29 cellular contexts compared by ENCODE assay signal in the genomic region with DNA sequence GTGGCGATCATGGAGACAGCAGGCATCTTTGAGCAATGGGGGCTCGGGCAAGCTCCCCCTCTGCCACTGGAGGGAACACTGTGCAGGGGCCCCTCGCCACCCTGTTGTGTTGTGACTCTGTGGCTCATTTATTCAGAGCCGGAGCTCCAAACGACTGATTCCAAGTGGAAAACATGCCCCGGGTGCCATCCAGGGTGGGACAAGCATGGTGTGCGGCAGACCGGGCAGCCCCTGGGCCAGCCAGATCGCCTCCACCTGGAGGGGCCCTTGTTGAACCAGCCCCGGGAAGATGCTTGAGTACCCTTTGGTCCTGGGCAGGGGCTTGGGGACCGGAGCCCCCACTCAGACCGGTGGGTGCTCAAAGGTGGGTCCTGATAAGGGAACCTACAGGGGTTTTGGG.
DNase-seq lines count a peak whose midpoint lies in the region; ATAC-seq, FAIRE-seq and TF ChIP-seq lines count a peak whose summit lies in the region.
"Had no signal": no experiment of that assay in that cellular context is flagged by ENCODE, and none has a peak within 500 bp of the region (broad histone marks: within the 10 kb centered on the region; RNA-seq: fewer than 3 reads in every experiment).

No MANE protein-coding gene starts in this region.

- H2BK12ac ChIP-seq in H1 (ENCODE audit: low read depth, low read length), result 0 out of 2 replicates have a peak overlapping the region, but pooled peaks have one; percentile 9

- H3K9me3 Mint-ChIP-seq in osteocyte (ENCODE audit: unreplicated experiment) (peaks cover 9% of the 10 kb centered on the region), type B pancreatic cell (no peaks in the 10 kb centered on the region)
- H3K9me3 Mint-ChIP-seq: CD4-positive, CD25-positive, alpha-beta regulatory T cell had no signal

- WGBS in H1 (ENCODE audit: extremely low coverage in 1 of 2, insufficient coverage in 1 of 2, insufficient read length in 1 of 2, insufficient replicate concordance in 2 of 2, low coverage in 1 of 2, low lambda C conversion rate in 2 of 2, missing lambda C conversion rate in 1 of 2), 2 experiments, result 94% methylated on average over 12 of the region's 12 CpGs; no CpG with 5 or more reads in 1 of the 2 experiments
- 83 to 91% (median 88%) methylated on average over 5 to 12 of the region's 12 CpGs for WGBS in heart left ventricle, 4 donors

- POLR2A ChIA-PET in H1 (lab: Charles Lee; ENCODE audit: partially characterized antibody), result no interaction called here

- CTCF ChIA-PET in H1 (lab: Charles Lee; ENCODE audit: partially characterized antibody), result interaction anchor here (2.4 kb wide), 1 partner anchor 78 kb away, joined by 11 read pairs; no protein-coding TSS in a partner anchor

- no peak overlapping the region for H4K5ac ChIP-seq in H1 (ENCODE audit: insufficient read length, low read depth, low read length)

- no peaks in the 10 kb centered on the region for H3K4me1 ChIP-seq in RWPE2 (ENCODE audit: insufficient read depth, poor library complexity, severe bottlenecking)
- H3K4me1 ChIP-seq in H1 (replicated peaks in 1 of 4; ENCODE audit: control insufficient read depth in 3 of 4, insufficient read depth in 4 of 4, low read length in 3 of 4), result no peaks in the 10 kb centered on the region; a peak in 1 of 7 replicates
- H3K4me1 ChIP-seq in heart left ventricle, result no peaks in the 10 kb centered on the region
- H3K4me1 ChIP-seq: BE2C had no signal

- H3K14ac ChIP-seq in H1 (ENCODE audit: insufficient read length), result no peak overlapping the region

- H3K56ac ChIP-seq in H1 (replicated peaks; ENCODE audit: insufficient read length, low read depth, low read length), result no peak overlapping the region

- no peak overlapping the region for H3K4ac ChIP-seq in H1 (replicated peaks; ENCODE audit: insufficient read length, low read depth, low read length)

- H3K79me2 ChIP-seq in H1 (ENCODE audit: control insufficient read depth in 1 of 2, insufficient read depth in 2 of 2, low read length in 2 of 2), result no peaks in the 10 kb centered on the region

- H3K9me3 ChIP-seq in RWPE2 (ENCODE audit: severe bottlenecking) (no peaks in the 10 kb centered on the region), H1 (ENCODE audit: insufficient read depth in 2 of 2, low read depth in 1 of 2, low read length in 1 of 2) (peaks cover 0 to under 1% of the 10 kb centered on the region in 2 experiments; a peak in 1 of 4 replicates), heart left ventricle (peaks cover 0 to 2% (median 0%) of the 10 kb centered on the region in 12 donors)
- H3K9me3 ChIP-seq: BE2C had no signal

- H3K4me3 ChIP-seq in RWPE2 (ENCODE audit: severe bottlenecking) (no peak overlapping the region), H1 (ENCODE audit: extremely low read depth in 1 of 4, insufficient read depth in 2 of 4, low read depth in 3 of 4, low read length in 4 of 4) (no peak overlapping the region), heart left ventricle (no peak overlapping the region)
- H3K4me3 ChIP-seq: BLaER1, GM12878 had no signal

- H3K4me1 Mint-ChIP-seq in osteocyte (ENCODE audit: unreplicated experiment), result no peaks in the 10 kb centered on the region
- H3K4me1 Mint-ChIP-seq in type B pancreatic cell (ENCODE audit: unreplicated experiment), result no peaks in the 10 kb centered on the region
- H3K4me1 Mint-ChIP-seq: CD14-positive monocyte; CD4-positive, alpha-beta memory T cell; CD4-positive, CD25-positive, alpha-beta regulatory T cell; CD8-positive, alpha-beta memory T cell had no signal

- no peak overlapping the region for H2BK20ac ChIP-seq in H1 (ENCODE audit: low read length)

- ATAC-seq in RWPE2 (ENCODE audit: low read depth), result no peak
- ATAC-seq in heart left ventricle, result no peak
- ATAC-seq: GM12878 had no signal

- H4K91ac ChIP-seq in H1 (replicated peaks; ENCODE audit: insufficient read length, low read length), result no peak overlapping the region

- no peaks in the 10 kb centered on the region for H4K20me1 ChIP-seq in H1 (replicated peaks in 1 of 2; ENCODE audit: control insufficient read depth in 1 of 2, insufficient read depth in 2 of 2, low read length in 2 of 2)
- H4K20me1 ChIP-seq: BLaER1 had no signal

- H3K27ac Mint-ChIP-seq in osteocyte (ENCODE audit: unreplicated experiment) (no peak overlapping the region), type B pancreatic cell (no peak overlapping the region)
- H3K27ac Mint-ChIP-seq: CD14-positive monocyte; CD4-positive, alpha-beta memory T cell; CD4-positive, CD25-positive, alpha-beta regulatory T cell; CD8-positive, alpha-beta memory T cell had no signal

- no peak overlapping the region for H3K23ac ChIP-seq in H1 (ENCODE audit: insufficient read length)

- H3K27ac ChIP-seq in RWPE2 (ENCODE audit: poor library complexity, severe bottlenecking) (no peak overlapping the region), H1 (ENCODE audit: low read depth, low read length) (no peak overlapping the region), heart left ventricle (no peak overlapping the region)

- no peak overlapping the region for H2AFZ ChIP-seq in H1 (ENCODE audit: low read length)

- H3K4me3 Mint-ChIP-seq in osteocyte (ENCODE audit: unreplicated experiment), result no peak overlapping the region
- no peak overlapping the region for H3K4me3 Mint-ChIP-seq in type B pancreatic cell
- H3K4me3 Mint-ChIP-seq: CD14-positive monocyte; CD4-positive, alpha-beta memory T cell; CD4-positive, CD25-positive, alpha-beta regulatory T cell; CD8-positive, alpha-beta memory T cell had no signal

- H2AK5ac ChIP-seq in H1 (ENCODE audit: low read depth, low read length), result no peak overlapping the region

- TF ChIP-seq CTCF in RWPE2 (IDR thresholded peaks at IDR 0.05; ENCODE audit: poor library complexity, severe bottlenecking) (no peak), H1 (IDR thresholded peaks at IDR 0.05; ENCODE audit: control extremely low read depth in 1 of 3, insufficient read depth in 1 of 3, low read depth in 1 of 3, low read length in 3 of 3) (no peak), osteocyte (IDR thresholded peaks at IDR 0.05) (no peak), type B pancreatic cell (conservative IDR thresholded peaks at IDR 0.05) (no peak), heart left ventricle (IDR thresholded peaks at IDR 0.05) (no peak)

- intact Hi-C loops in heart left ventricle (cut with DNase I), result no loop called here

- no peaks in the 10 kb centered on the region for H3K23me2 ChIP-seq in H1 (ENCODE audit: low read depth, low read length)

- TF ChIP-seq POLR2A in H1 (IDR thresholded peaks at IDR 0.05; ENCODE audit: control extremely low read depth in 1 of 2, low read depth in 2 of 2, low read length in 2 of 2) (no peak), heart left ventricle (IDR thresholded peaks at IDR 0.05) (no peak)

- no peak overlapping the region for H3K4me2 ChIP-seq in H1 (ENCODE audit: insufficient read depth in 1 of 2, low read depth in 2 of 2, low read length in 2 of 2)

- no peak overlapping the region for H3K18ac ChIP-seq in H1 (ENCODE audit: extremely low read depth, low read length)

- H3K27me3 ChIP-seq in RWPE2 (ENCODE audit: insufficient read depth, poor library complexity, severe bottlenecking) (no peaks in the 10 kb centered on the region), H1 (replicated peaks in 1 of 4; ENCODE audit: control insufficient read depth in 3 of 4, extremely low read depth in 1 of 4, insufficient read depth in 3 of 4, low read length in 3 of 4) (0 out of 7 replicates have a peak, but pooled peaks cover 0 to 2% (median 0%) of the 10 kb centered on the region in 4 experiments), heart left ventricle (peaks cover 0 to 40% (median 3%) of the 10 kb centered on the region in 9 donors)
- H3K27me3 ChIP-seq: BE2C, BLaER1 had no signal

- no peak for FAIRE-seq in H1 (lab: Jason Lieb, UNC)
- FAIRE-seq: A204.1, GM12878, GM12892, GM19239 had no signal

- H3K36me3 ChIP-seq in RWPE2 (ENCODE audit: low read depth) (no peaks in the 10 kb centered on the region), H1 (ENCODE audit: control insufficient read depth in 2 of 4, insufficient read depth in 4 of 4, low read length in 3 of 4) (no peaks in the 10 kb centered on the region), heart left ventricle (no peaks in the 10 kb centered on the region)
- H3K36me3 ChIP-seq: BE2C had no signal

- H2BK5ac ChIP-seq in H1 (ENCODE audit: low read depth, low read length), result no peak overlapping the region

- DNase-seq in RWPE2 (ENCODE audit: low spot score) (peak; percentile 34), H1 (ENCODE audit: low read depth in 1 of 2, low spot score in 2 of 2) (peak in 1 of 2 experiments; percentile 35), osteocyte (ENCODE audit: extremely low spot score, unreplicated experiment) (peak; percentile 78), type B pancreatic cell (ENCODE audit: extremely low spot score, unreplicated experiment) (peak; percentile 63), NCI-H1417 treated with DMSO at 0.1 percent for 48 hours (lab: John Stamatoyannopoulos, UW) (no peak), amygdala (lab: John Stamatoyannopoulos, UW) (no peak), heart left ventricle (no peak)
- DNase-seq in stimulated activated CD4-positive, alpha-beta T cell treated with anti-CD3 and anti-CD28 coated beads, Interleukin-2, amount 100 ng/mL, for 24 hours, result no peak
- DNase-seq: 8988T; ACHN; BE2C; C1 segment of cervical spinal cord; CD4-positive, alpha-beta memory T cell; CD4-positive, CD25-positive, alpha-beta regulatory T cell; CD8-positive, alpha-beta memory T cell; COR-L47; DMS 273 treated with DMSO at 0.1 percent for 48 hours; DMS153; DMS53; DMS79; DND-41; EL; GDM1 had no signal

- no peak overlapping the region for H4K8ac ChIP-seq in H1 (ENCODE audit: extremely low read depth, insufficient read depth, low read length)

- no peaks in the 10 kb centered on the region for H3K27me3 Mint-ChIP-seq in osteocyte (ENCODE audit: unreplicated experiment)
- peaks cover 7% of the 10 kb centered on the region for H3K27me3 Mint-ChIP-seq in type B pancreatic cell

- TF ChIP-seq EP300 in H1 (IDR thresholded peaks at IDR 0.05; ENCODE audit: borderline replicate concordance in 1 of 2, low read depth in 2 of 2, low read length in 2 of 2), result no peak

- H3K36me3 Mint-ChIP-seq in osteocyte (ENCODE audit: unreplicated experiment), result no peaks in the 10 kb centered on the region
- H3K36me3 Mint-ChIP-seq in type B pancreatic cell, result no peaks in the 10 kb centered on the region
- H3K36me3 Mint-ChIP-seq: CD14-positive monocyte; CD4-positive, CD25-positive, alpha-beta regulatory T cell had no signal

- H2BK120ac ChIP-seq in H1 (replicated peaks; ENCODE audit: low read depth, low read length), result no peak overlapping the region

- H3K9ac ChIP-seq in H1 (replicated peaks in 1 of 4; ENCODE audit: extremely low read depth in 1 of 4, low read depth in 3 of 4, low read length in 3 of 4), result no peak overlapping the region
- H3K9ac ChIP-seq: BLaER1 had no signal

- no peak for TF ChIP-seq RAD21 in H1 (IDR thresholded peaks at IDR 0.05 in 1 of 2, conservative IDR thresholded peaks at IDR 0.05 in 1 of 2; ENCODE audit: low read depth in 2 of 2, low read length in 2 of 2)

- no peak overlapping the region for H2BK15ac ChIP-seq in H1 (ENCODE audit: low read length)

- no peaks in the 10 kb centered on the region for H3K79me1 ChIP-seq in H1 (ENCODE audit: low read depth, low read length)

TF ChIP-seq in H1, 55 proteins besides CTCF, POLR2A, EP300 and RAD21:
- TF ChIP-seq FOSL1 (IDR thresholded peaks at IDR 0.05; ENCODE audit: insufficient read depth, low read depth, low read length) (no peak), SP2 (IDR thresholded peaks at IDR 0.05; ENCODE audit: low read length) (no peak)
TF ChIP-seq in H1: peak in this region for 0.

Comparison
In these comparisons a context has a peak if more than half of its experiments do, and no peak if none do; other contexts are left out.
1. DNase-seq: peak in RWPE2 (single experiment), osteocyte (single experiment) and type B pancreatic cell (single experiment); none in NCI-H1417 treated with DMSO at 0.1 percent for 48 hours (single experiment), amygdala (0 of 56), stimulated activated CD4-positive, alpha-beta T cell treated with anti-CD3 and anti-CD28 coated beads, Interleukin-2, amount 100 ng/mL, for 24 hours (0 of 2) and heart left ventricle (0 of 5).